In genomic region chr10:62819521-62819920, GRCh38 we compare ENCODE assay signal across 2 cellular contexts.
TF ChIP-seq lines count a peak whose summit lies in the region.

No MANE protein-coding gene starts in this region.

TF ChIP-seq in GM23338, 12 proteins besides CTCF, POLR2A, EP300 and RAD21:
- TF ChIP-seq EZH2 (IDR thresholded peaks at IDR 0.05; ENCODE audit: low read depth, unreplicated experiment), result no peak
- no peak for TF ChIP-seq ZNF331 (CRISPR knock-in tag; IDR thresholded peaks at IDR 0.05; ENCODE audit: low read depth)
- TF ChIP-seq ZNF114 (CRISPR knock-in tag; IDR thresholded peaks at IDR 0.05), result no peak
- TF ChIP-seq EZH2phosphoT487 (IDR thresholded peaks at IDR 0.05; ENCODE audit: unreplicated experiment), result no peak
- TF ChIP-seq NANOG (IDR thresholded peaks at IDR 0.05; ENCODE audit: borderline replicate concordance), result no peak
- TF ChIP-seq, protein P1, sequence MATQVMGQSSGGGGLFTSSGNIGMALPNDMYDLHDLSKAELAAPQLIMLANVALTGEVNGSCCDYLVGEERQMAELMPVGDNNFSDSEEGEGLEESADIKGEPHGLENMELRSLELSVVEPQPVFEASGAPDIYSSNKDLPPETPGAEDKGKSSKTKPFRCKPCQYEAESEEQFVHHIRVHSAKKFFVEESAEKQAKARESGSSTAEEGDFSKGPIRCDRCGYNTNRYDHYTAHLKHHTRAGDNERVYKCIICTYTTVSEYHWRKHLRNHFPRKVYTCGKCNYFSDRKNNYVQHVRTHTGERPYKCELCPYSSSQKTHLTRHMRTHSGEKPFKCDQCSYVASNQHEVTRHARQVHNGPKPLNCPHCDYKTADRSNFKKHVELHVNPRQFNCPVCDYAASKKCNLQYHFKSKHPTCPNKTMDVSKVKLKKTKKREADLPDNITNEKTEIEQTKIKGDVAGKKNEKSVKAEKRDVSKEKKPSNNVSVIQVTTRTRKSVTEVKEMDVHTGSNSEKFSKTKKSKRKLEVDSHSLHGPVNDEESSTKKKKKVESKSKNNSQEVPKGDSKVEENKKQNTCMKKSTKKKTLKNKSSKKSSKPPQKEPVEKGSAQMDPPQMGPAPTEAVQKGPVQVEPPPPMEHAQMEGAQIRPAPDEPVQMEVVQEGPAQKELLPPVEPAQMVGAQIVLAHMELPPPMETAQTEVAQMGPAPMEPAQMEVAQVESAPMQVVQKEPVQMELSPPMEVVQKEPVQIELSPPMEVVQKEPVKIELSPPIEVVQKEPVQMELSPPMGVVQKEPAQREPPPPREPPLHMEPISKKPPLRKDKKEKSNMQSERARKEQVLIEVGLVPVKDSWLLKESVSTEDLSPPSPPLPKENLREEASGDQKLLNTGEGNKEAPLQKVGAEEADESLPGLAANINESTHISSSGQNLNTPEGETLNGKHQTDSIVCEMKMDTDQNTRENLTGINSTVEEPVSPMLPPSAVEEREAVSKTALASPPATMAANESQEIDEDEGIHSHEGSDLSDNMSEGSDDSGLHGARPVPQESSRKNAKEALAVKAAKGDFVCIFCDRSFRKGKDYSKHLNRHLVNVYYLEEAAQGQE (IDR thresholded peaks at IDR 0.05; ENCODE audit: unreplicated experiment), result no peak
- no peak for TF ChIP-seq ETS1 (IDR thresholded peaks at IDR 0.05)
- TF ChIP-seq, protein P2, sequence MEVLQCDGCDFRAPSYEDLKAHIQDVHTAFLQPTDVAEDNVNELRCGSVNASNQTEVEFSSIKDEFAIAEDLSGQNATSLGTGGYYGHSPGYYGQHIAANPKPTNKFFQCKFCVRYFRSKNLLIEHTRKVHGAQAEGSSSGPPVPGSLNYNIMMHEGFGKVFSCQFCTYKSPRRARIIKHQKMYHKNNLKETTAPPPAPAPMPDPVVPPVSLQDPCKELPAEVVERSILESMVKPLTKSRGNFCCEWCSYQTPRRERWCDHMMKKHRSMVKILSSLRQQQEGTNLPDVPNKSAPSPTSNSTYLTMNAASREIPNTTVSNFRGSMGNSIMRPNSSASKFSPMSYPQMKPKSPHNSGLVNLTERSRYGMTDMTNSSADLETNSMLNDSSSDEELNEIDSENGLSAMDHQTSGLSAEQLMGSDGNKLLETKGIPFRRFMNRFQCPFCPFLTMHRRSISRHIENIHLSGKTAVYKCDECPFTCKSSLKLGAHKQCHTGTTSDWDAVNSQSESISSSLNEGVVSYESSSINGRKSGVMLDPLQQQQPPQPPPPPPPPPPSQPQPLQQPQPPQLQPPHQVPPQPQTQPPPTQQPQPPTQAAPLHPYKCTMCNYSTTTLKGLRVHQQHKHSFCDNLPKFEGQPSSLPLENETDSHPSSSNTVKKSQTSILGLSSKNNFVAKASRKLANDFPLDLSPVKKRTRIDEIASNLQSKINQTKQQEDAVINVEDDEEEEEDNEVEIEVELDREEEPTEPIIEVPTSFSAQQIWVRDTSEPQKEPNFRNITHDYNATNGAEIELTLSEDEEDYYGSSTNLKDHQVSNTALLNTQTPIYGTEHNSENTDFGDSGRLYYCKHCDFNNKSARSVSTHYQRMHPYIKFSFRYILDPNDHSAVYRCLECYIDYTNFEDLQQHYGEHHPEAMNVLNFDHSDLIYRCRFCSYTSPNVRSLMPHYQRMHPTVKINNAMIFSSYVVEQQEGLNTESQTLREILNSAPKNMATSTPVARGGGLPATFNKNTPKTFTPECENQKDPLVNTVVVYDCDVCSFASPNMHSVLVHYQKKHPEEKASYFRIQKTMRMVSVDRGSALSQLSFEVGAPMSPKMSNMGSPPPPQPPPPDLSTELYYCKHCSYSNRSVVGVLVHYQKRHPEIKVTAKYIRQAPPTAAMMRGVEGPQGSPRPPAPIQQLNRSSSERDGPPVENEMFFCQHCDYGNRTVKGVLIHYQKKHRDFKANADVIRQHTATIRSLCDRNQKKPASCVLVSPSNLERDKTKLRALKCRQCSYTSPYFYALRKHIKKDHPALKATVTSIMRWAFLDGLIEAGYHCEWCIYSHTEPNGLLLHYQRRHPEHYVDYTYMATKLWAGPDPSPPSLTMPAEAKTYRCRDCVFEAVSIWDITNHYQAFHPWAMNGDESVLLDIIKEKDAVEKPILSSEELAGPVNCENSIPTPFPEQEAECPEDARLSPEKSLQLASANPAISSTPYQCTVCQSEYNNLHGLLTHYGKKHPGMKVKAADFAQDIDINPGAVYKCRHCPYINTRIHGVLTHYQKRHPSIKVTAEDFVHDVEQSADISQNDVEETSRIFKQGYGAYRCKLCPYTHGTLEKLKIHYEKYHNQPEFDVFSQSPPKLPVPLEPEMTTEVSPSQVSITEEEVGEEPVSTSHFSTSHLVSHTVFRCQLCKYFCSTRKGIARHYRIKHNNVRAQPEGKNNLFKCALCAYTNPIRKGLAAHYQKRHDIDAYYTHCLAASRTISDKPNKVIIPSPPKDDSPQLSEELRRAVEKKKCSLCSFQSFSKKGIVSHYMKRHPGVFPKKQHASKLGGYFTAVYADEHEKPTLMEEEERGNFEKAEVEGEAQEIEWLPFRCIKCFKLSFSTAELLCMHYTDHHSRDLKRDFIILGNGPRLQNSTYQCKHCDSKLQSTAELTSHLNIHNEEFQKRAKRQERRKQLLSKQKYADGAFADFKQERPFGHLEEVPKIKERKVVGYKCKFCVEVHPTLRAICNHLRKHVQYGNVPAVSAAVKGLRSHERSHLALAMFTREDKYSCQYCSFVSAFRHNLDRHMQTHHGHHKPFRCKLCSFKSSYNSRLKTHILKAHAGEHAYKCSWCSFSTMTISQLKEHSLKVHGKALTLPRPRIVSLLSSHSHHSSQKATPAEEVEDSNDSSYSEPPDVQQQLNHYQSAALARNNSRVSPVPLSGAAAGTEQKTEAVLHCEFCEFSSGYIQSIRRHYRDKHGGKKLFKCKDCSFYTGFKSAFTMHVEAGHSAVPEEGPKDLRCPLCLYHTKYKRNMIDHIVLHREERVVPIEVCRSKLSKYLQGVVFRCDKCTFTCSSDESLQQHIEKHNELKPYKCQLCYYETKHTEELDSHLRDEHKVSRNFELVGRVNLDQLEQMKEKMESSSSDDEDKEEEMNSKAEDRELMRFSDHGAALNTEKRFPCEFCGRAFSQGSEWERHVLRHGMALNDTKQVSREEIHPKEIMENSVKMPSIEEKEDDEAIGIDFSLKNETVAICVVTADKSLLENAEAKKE (CRISPR knock-in tag; IDR thresholded peaks at IDR 0.05), result no peak
- TF ChIP-seq CREB1 (CRISPR knock-in tag; IDR thresholded peaks at IDR 0.05; ENCODE audit: low read depth), result no peak
- no peak for TF ChIP-seq POLR2AphosphoS5 (IDR thresholded peaks at IDR 0.05; ENCODE audit: low read depth)
- TF ChIP-seq JUNB (IDR thresholded peaks at IDR 0.05; ENCODE audit: unreplicated experiment), result no peak
- TF ChIP-seq STAT1 (IDR thresholded peaks at IDR 0.05; ENCODE audit: unreplicated experiment), result no peak

TF ChIP-seq in K562, 482 proteins besides CTCF, POLR2A, EP300 and RAD21:
- TF ChIP-seq NFIC (IDR thresholded peaks at IDR 0.05), result peak; percentile 91
- TF ChIP-seq ZNF785 (CRISPR knock-in tag; IDR thresholded peaks at IDR 0.05), result no peak
- 0 out of 2 replicates have a peak, but pooled peaks have one; percentile 15 for TF ChIP-seq STAG1 (CRISPR knock-in tag; IDR thresholded peaks at IDR 0.05; ENCODE audit: borderline replicate concordance)
- TF ChIP-seq NFIX (CRISPR knock-in tag; IDR thresholded peaks at IDR 0.05; ENCODE audit: low read depth), result peak; percentile 16; the same call in 1 of the 2 replicates
